12 cellular contexts compared by ENCODE assay signal in genomic region chr12:67535176-67535575, GRCh38.
"Had no signal": no experiment of that assay in that cellular context is flagged by ENCODE, and none has a peak within 500 bp of the region (broad histone marks: within the 10 kb centered on the region; RNA-seq: fewer than 3 reads in every experiment).

No MANE protein-coding gene starts in this region.

- ATAC-seq: activated CD4-positive, alpha-beta T cell treated with anti-CD3 and anti-CD28 coated beads for 36 hours; natural killer cell treated with Interleukin-12 subunit alpha and Interleukin-12 subunit beta and Interleukin-15 and Interleukin-18, amount 100 ng/mL, for 72 hours; psoas muscle; sciatic nerve; stimulated activated effector memory CD8-positive, alpha-beta T cell treated with anti-CD3 and anti-CD28 coated beads, Interleukin-12 subunit alpha, Interleukin-12 subunit beta, amount 100 ng/mL, for 72 hours; T-helper 17 cell had no signal

- H3K36me3 ChIP-seq: WERI-Rb-1 had no signal

- DNase-seq: activated CD4-positive, alpha-beta memory T cell treated with anti-CD3 and anti-CD28 coated beads for 36 hours; activated CD4-positive, alpha-beta T cell treated with anti-CD3 and anti-CD28 coated beads for 36 hours; activated naive CD4-positive, alpha-beta T cell treated with anti-CD3 and anti-CD28 coated beads, Interleukin-2, amount 50 U/mL, for 16 hours; activated T-cell treated with anti-CD3 and anti-CD28 coated beads, Interleukin-2, amount 50 U/mL, for 24 hours; hypothalamus; left ventricle myocardium superior; psoas muscle; T-helper 17 cell; WERI-Rb-1 had no signal

- H3K27ac ChIP-seq: psoas muscle, WERI-Rb-1 had no signal

- H3K9me3 ChIP-seq: psoas muscle had no signal

- H3K4me3 ChIP-seq: psoas muscle had no signal

- H3K4me1 ChIP-seq: psoas muscle had no signal
